9 cellular contexts compared by ENCODE assay signal in genomic region chr4:149896428-149896827, GRCh38.
DNase-seq lines count a peak whose midpoint lies in the region; ATAC-seq, FAIRE-seq and TF ChIP-seq lines count a peak whose summit lies in the region.
"Had no signal": no experiment of that assay in that cellular context is flagged by ENCODE, and none has a peak within 500 bp of the region (broad histone marks: within the 10 kb centered on the region; RNA-seq: fewer than 3 reads in every experiment).

No MANE protein-coding gene starts in this region.

- H2BK120ac ChIP-seq in IMR-90 (ENCODE audit: low read depth, low read length) (no peak overlapping the region), mesendoderm (ENCODE audit: low read depth, low read length) (no peak overlapping the region)

- TF ChIP-seq EP300 in GM12878 (IDR thresholded peaks at IDR 0.05; ENCODE audit: borderline replicate concordance in 1 of 2, control insufficient read depth in 1 of 2, low read depth in 2 of 2, low read length in 2 of 2) = no peak

- H3K56ac ChIP-seq in IMR-90 (ENCODE audit: extremely low read depth, insufficient read depth, low read length) (no peak overlapping the region), mesendoderm (ENCODE audit: low read length) (no peak overlapping the region)

- H2BK5ac ChIP-seq in IMR-90 (ENCODE audit: low read depth, low read length, poor library complexity, severe bottlenecking) (no peak overlapping the region), mesendoderm (ENCODE audit: low read length) (no peak overlapping the region)

- H4K5ac ChIP-seq in IMR-90 (ENCODE audit: low read depth, low read length) (no peak overlapping the region), mesendoderm (ENCODE audit: low read length) (no peak overlapping the region)

- H3K23ac ChIP-seq in IMR-90 (ENCODE audit: low read depth, low read length) (no peak overlapping the region), mesendoderm (ENCODE audit: low read length) (no peak overlapping the region)

- RAD21 ChIA-PET in GM12878 (lab: Charles Lee; ENCODE audit: unreplicated experiment) = no interaction called here

- FAIRE-seq in GM12878 (lab: Jason Lieb, UNC) = no peak

- no peaks in the 10 kb centered on the region for H3K27me3 Mint-ChIP-seq in activated naive CD4-positive, alpha-beta T cell treated with anti-CD3 and anti-CD28 coated beads for 36 hours (ENCODE audit: low read depth)

- no peak overlapping the region for H3K14ac ChIP-seq in IMR-90 (replicated peaks; ENCODE audit: low read depth, low read length)

- H4K8ac ChIP-seq in IMR-90 (ENCODE audit: low read depth in 2 of 2, low read length in 2 of 2) = no peak overlapping the region
- H4K8ac ChIP-seq in mesendoderm (ENCODE audit: low read depth, low read length) = no peak overlapping the region

- DNase-seq in EH (ENCODE audit: low read depth) (peak; percentile 64), IMR-90 (peak; percentile 55), GM12878 (ENCODE audit: low read depth, low spot score) (no peak), mesendoderm (peak; percentile 39), occipital lobe (lab: John Stamatoyannopoulos, UW) (no peak)
- no peak for DNase-seq in activated naive CD4-positive, alpha-beta T cell treated with anti-CD3 and anti-CD28 coated beads for 36 hours

- no peak overlapping the region for H3K4me3 Mint-ChIP-seq in activated naive CD4-positive, alpha-beta T cell treated with anti-CD3 and anti-CD28 coated beads for 36 hours

- no peaks in the 10 kb centered on the region for H3K9me1 ChIP-seq in IMR-90 (ENCODE audit: insufficient read depth, low read length)

- H2AK9ac ChIP-seq in IMR-90 (replicated peaks; ENCODE audit: low read depth, low read length, poor library complexity) = no peak overlapping the region

- no peaks in the 10 kb centered on the region for H3K9me3 Mint-ChIP-seq in activated naive CD4-positive, alpha-beta T cell treated with anti-CD3 and anti-CD28 coated beads for 36 hours

- no peaks in the 10 kb centered on the region for H3K4me1 Mint-ChIP-seq in activated naive CD4-positive, alpha-beta T cell treated with anti-CD3 and anti-CD28 coated beads for 36 hours (ENCODE audit: low read depth)

- H3K36me3 Mint-ChIP-seq in activated naive CD4-positive, alpha-beta T cell treated with anti-CD3 and anti-CD28 coated beads for 36 hours (ENCODE audit: low read depth) = no peaks in the 10 kb centered on the region

- H3K4me3 ChIP-seq in IMR-90 (ENCODE audit: insufficient read depth, low read depth, low read length) (no peak overlapping the region), GM12878 (no peak overlapping the region), mesendoderm (ENCODE audit: low read length) (no peak overlapping the region)
- H3K4me3 ChIP-seq: SJCRH30 had no signal

- H3K36me3 ChIP-seq in IMR-90 (ENCODE audit: control insufficient read depth, insufficient read depth, low read length) (no peaks in the 10 kb centered on the region), GM12878 (ENCODE audit: control insufficient read depth in 2 of 2, insufficient read depth in 2 of 2, low read length in 1 of 2) (no peaks in the 10 kb centered on the region), mesendoderm (ENCODE audit: control insufficient read depth, insufficient read depth, low read length) (no peaks in the 10 kb centered on the region)
- H3K36me3 ChIP-seq: SJCRH30 had no signal

- H3K27ac ChIP-seq in IMR-90 (ENCODE audit: insufficient read depth, low read length) (no peak overlapping the region), GM12878 (ENCODE audit: control insufficient read depth, insufficient read depth) (no peak overlapping the region), mesendoderm (ENCODE audit: low read depth, low read length) (no peak overlapping the region)
- H3K27ac ChIP-seq: SJCRH30 had no signal

- intact Hi-C loops in IMR-90 (cut with micrococcal nuclease) (loop anchor here (1.0 to 5.0 kb wide), 4 partner anchors 525 to 1449 kb away; no protein-coding TSS in a partner anchor), GM12878 (cut with micrococcal nuclease; ENCODE audit: unreplicated experiment) (loop anchor here (2.0 kb wide), 1 partner anchor 526 kb away; no protein-coding TSS in a partner anchor)
- intact Hi-C loops in activated naive CD4-positive, alpha-beta T cell treated with anti-CD3 and anti-CD28 coated beads for 36 hours (cut with micrococcal nuclease) = loop anchor here (2.0 to 5.0 kb wide), 2 partner anchors 526 to 1469 kb away; no protein-coding TSS in a partner anchor

- H3K18ac ChIP-seq in IMR-90 (ENCODE audit: low read depth, low read length) (no peak overlapping the region), mesendoderm (ENCODE audit: low read length) (no peak overlapping the region)

- WGBS in IMR-90 (ENCODE audit: extremely low coverage in 2 of 2, insufficient read length in 1 of 2), 2 experiments = no CpG with 5 or more reads among the region's 1 CpG
- 0% methylated on average over 1 of the region's 1 CpG for WGBS in GM12878 (ENCODE audit: insufficient coverage, insufficient replicate concordance, low lambda C conversion rate, missing lambda C conversion rate)
- no CpG with 5 or more reads among the region's 1 CpG for WGBS in mesendoderm (ENCODE audit: extremely low coverage, insufficient coverage, low lambda C conversion rate)

- BruUV-seq in IMR-90 (replicated peaks; lab: Mats Ljungman, UMichigan) (no TSS peak), GM12878 (replicated peaks; lab: Mats Ljungman, UMichigan) (no TSS peak)

- H3K79me1 ChIP-seq in IMR-90 (ENCODE audit: low read depth in 1 of 2, low read length in 2 of 2) (no peaks in the 10 kb centered on the region), mesendoderm (ENCODE audit: low read length) (no peaks in the 10 kb centered on the region)

- no peak overlapping the region for H2AK5ac ChIP-seq in IMR-90 (ENCODE audit: low read depth, low read length)
- no peak overlapping the region for H2AK5ac ChIP-seq in mesendoderm (ENCODE audit: low read length)

- SMC1A ChIA-PET in GM12878 (lab: Charles Lee; ENCODE audit: uncharacterized antibody, unreplicated experiment) = no interaction called here

- H2BK15ac ChIP-seq in IMR-90 (ENCODE audit: low read depth, low read length) (no peak overlapping the region), mesendoderm (replicated peaks; ENCODE audit: low read depth) (no peak overlapping the region)

- POLR2A ChIA-PET in IMR-90 (lab: Charles Lee; ENCODE audit: unreplicated experiment) (no interaction called here), GM12878 (lab: Charles Lee) (no interaction called here)

- H2BK20ac ChIP-seq in IMR-90 (ENCODE audit: low read depth, low read length) = no peak overlapping the region

- ATAC-seq in IMR-90 (ENCODE audit: low read depth) = peak; percentile 90
- ATAC-seq in GM12878 = 0 out of 3 replicates have a peak, but pooled peaks have one; percentile 27
- ATAC-seq in HG03520 (IDR thresholded peaks at IDR 0.05; ENCODE audit: unreplicated experiment) = no peak
- no peak for ATAC-seq in HG02763 (IDR thresholded peaks at IDR 0.05; ENCODE audit: unreplicated experiment)

- H3K4me1 ChIP-seq in IMR-90 (ENCODE audit: control insufficient read depth, insufficient read depth, low read length) (no peaks in the 10 kb centered on the region; the same call in 1 of the 2 replicates), GM12878 (ENCODE audit: control insufficient read depth, insufficient read depth, low read length) (no peaks in the 10 kb centered on the region), mesendoderm (ENCODE audit: control insufficient read depth, low read depth, low read length) (no peaks in the 10 kb centered on the region)
- H3K4me1 ChIP-seq: SJCRH30 had no signal

- H3K9ac ChIP-seq in IMR-90 (ENCODE audit: low read depth, low read length) (no peak overlapping the region), GM12878 (ENCODE audit: control insufficient read depth, insufficient read depth, low read length) (no peak overlapping the region), mesendoderm (ENCODE audit: low read length) (no peak overlapping the region)

- no peak overlapping the region for H3K27ac Mint-ChIP-seq in activated naive CD4-positive, alpha-beta T cell treated with anti-CD3 and anti-CD28 coated beads for 36 hours

- H3K79me2 ChIP-seq in GM12878 (ENCODE audit: control insufficient read depth, insufficient read depth, low read length) (no peaks in the 10 kb centered on the region), mesendoderm (ENCODE audit: control insufficient read depth, insufficient read depth, low read length) (no peaks in the 10 kb centered on the region)

- H3K27me3 ChIP-seq in IMR-90 (ENCODE audit: control insufficient read depth, insufficient read depth, low read length) (no peaks in the 10 kb centered on the region), GM12878 (replicated peaks in 1 of 2; ENCODE audit: control insufficient read depth in 2 of 2, insufficient read depth in 2 of 2, low read length in 1 of 2) (no peaks in the 10 kb centered on the region), mesendoderm (ENCODE audit: insufficient read depth, low read length, poor library complexity) (no peaks in the 10 kb centered on the region)
- H3K27me3 ChIP-seq: SJCRH30 had no signal

- dilution Hi-C loops in IMR-90 (cut with HindIII; ENCODE audit: low sequenced_read_pairs, unreplicated experiment) = no loop called here

- peak; percentile 74 for TF ChIP-seq CTCF in IMR-90 (conservative IDR thresholded peaks at IDR 0.05; ENCODE audit: low read depth, low read length)
- peak in 2 of 3 experiments; percentile 5 to 35; a peak in 3 of 6 replicates for TF ChIP-seq CTCF in GM12878 (IDR thresholded peaks at IDR 0.05 in 2 of 3, conservative IDR thresholded peaks at IDR 0.05 in 1 of 3; ENCODE audit: control insufficient read depth in 2 of 3, extremely low read depth in 1 of 3, insufficient read depth in 1 of 3, low read depth in 3 of 3, low read length in 3 of 3)

- H3K9me3 ChIP-seq in IMR-90 (ENCODE audit: control insufficient read depth, insufficient read depth, low read length) = no peaks in the 10 kb centered on the region
- H3K9me3 ChIP-seq in GM12878 (replicated peaks; ENCODE audit: control insufficient read depth, insufficient read depth, low read length) = no peaks in the 10 kb centered on the region
- H3K9me3 ChIP-seq: SJCRH30 had no signal

- in situ Hi-C loops in IMR-90 (cut with MboI; ENCODE audit: low sequenced_read_pairs) = loop anchor here (5.0 to 25.0 kb wide), 2 partner anchors 524 to 934 kb away; no protein-coding TSS in a partner anchor
- in situ Hi-C loops in GM12878 (cut with MboI) = no loop called here

- H3K4ac ChIP-seq in IMR-90 (ENCODE audit: low read depth, low read length) = no peak overlapping the region
- no peak overlapping the region for H3K4ac ChIP-seq in mesendoderm (ENCODE audit: low read depth, low read length)

- TF ChIP-seq POLR2A in IMR-90 (IDR thresholded peaks at IDR 0.05; ENCODE audit: low read depth, low read length) = no peak
- TF ChIP-seq POLR2A in GM12878 (IDR thresholded peaks at IDR 0.05; ENCODE audit: low read depth, low read length) = no peak

- TF ChIP-seq RAD21 in IMR-90 (IDR thresholded peaks at IDR 0.05; ENCODE audit: low read length) (peak; percentile 89), GM12878 (IDR thresholded peaks at IDR 0.05; ENCODE audit: insufficient read depth, low read depth, low read length) (peak; percentile 41)

- H3K4me2 ChIP-seq in IMR-90 (ENCODE audit: low read depth, low read length) (no peak overlapping the region), GM12878 (ENCODE audit: control insufficient read depth, insufficient read depth) (no peak overlapping the region), mesendoderm (ENCODE audit: low read length) (no peak overlapping the region)

- H4K20me1 ChIP-seq in IMR-90 (ENCODE audit: insufficient read depth, low read length) (no peaks in the 10 kb centered on the region), GM12878 (ENCODE audit: control insufficient read depth, insufficient read depth) (no peaks in the 10 kb centered on the region)

- H2AFZ ChIP-seq in IMR-90 (replicated peaks; ENCODE audit: low read length, poor library complexity) (no peak overlapping the region), GM12878 (ENCODE audit: control insufficient read depth, low read depth, low read length) (no peak overlapping the region)

- CTCF ChIA-PET in IMR-90 (lab: Yijun Ruan, JAX) = interaction anchor here (0.5 to 1.1 kb wide), 4 partner anchors 12 to 619 kb away, joined by 3 to 5 read pairs (median 3); no protein-coding TSS in a partner anchor
- CTCF ChIA-PET in GM12878 (lab: Yijun Ruan, JAX) = interaction anchor here (0.6 to 2.1 kb wide), 4 partner anchors 441 to 528 kb away, joined by 3 to 9 read pairs (median 6); no protein-coding TSS in a partner anchor
- CTCF ChIA-PET in activated naive CD4-positive, alpha-beta T cell treated with anti-CD3 and anti-CD28 coated beads for 36 hours (lab: Charles Lee) = interaction anchor here (0.6 kb wide), 2 partner anchors 97 to 607 kb away, joined by 3 read pairs; no protein-coding TSS in a partner anchor

- H4K91ac ChIP-seq in IMR-90 (ENCODE audit: insufficient read depth, low read depth, low read length) = no peak overlapping the region

Comparison
In these comparisons a context has a peak if more than half of its experiments do, and no peak if none do; other contexts are left out.
1. DNase-seq: peak in EH (single experiment), IMR-90 (single experiment) and mesendoderm (single experiment); none in GM12878 (single experiment), occipital lobe (single experiment) and activated naive CD4-positive, alpha-beta T cell treated with anti-CD3 and anti-CD28 coated beads for 36 hours (single experiment).
2. ATAC-seq: peak in IMR-90 (single experiment) and GM12878 (single experiment); none in HG03520 (single experiment) and HG02763 (single experiment).